Comparison of ENCODE assay signal across 12 cellular contexts in the genomic region with DNA sequence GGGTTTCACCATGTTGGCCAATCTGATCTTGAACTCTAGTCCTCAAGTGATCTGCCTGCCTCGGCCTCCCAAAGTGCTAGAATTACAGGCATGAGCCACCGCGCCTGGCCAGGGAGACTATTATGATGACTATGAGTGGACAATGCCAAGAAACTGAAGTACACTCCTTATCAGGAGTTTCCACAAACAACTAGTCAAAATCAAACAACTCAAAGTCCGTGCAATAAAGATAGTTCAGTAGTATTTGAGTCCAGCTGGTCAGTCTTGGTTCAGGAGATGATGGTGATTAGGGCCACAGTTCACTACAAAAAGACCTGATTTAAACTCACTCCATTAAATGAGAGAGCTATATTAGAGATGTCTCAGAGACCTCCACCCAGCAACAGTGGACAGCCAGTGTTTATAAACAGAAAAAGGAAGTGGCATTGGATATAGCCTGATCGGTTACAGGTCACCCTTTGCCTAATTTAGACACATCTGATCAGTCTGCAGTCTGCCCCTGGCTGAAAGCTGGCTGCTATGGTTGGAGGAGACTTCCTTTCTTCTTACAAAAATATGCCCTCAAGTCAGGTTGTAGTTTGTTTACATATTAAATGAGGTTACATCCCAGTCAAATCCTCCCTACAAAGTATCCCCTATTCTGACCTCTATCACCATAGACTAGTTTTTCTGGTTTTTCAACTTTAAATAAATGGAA. TPM values are rescaled to one million over a fixed set of nuclear protein-coding genes. Genes with fewer than 3 reads are reported as not detected.
DNase-seq lines count a peak whose midpoint lies in the region; ATAC-seq, FAIRE-seq and TF ChIP-seq lines count a peak whose summit lies in the region.
"Had no signal": no experiment of that assay in that cellular context is flagged by ENCODE, and none has a peak within 500 bp of the region (broad histone marks: within the 10 kb centered on the region; RNA-seq: fewer than 3 reads in every experiment).

No MANE protein-coding gene starts in this region.

- H3K4me1 ChIP-seq in K562 (replicated peaks in 1 of 2; ENCODE audit: control insufficient read depth in 2 of 2, insufficient read depth in 2 of 2, low read length in 2 of 2) (peaks cover 17 to 33% of the 10 kb centered on the region in 2 experiments), tibial artery (peaks cover 0 to 4% (median under 1%) of the 10 kb centered on the region in 4 donors)
- H3K4me1 ChIP-seq: breast epithelium had no signal

- WGBS in K562 (ENCODE audit: insufficient coverage, low coverage, missing lambda C conversion rate), result 16% methylated on average over 5 of the region's 5 CpGs

- peak overlapping the region; percentile 53 for H3K27ac Mint-ChIP-seq in activated CD8-positive, alpha-beta T cell treated with anti-CD3 and anti-CD28 coated beads, Interleukin-2, amount 10 ng/mL, durations not matched to agents 7 days and 5 days
- H3K27ac Mint-ChIP-seq in activated CD8-positive, alpha-beta T cell treated with anti-CD3 and anti-CD28 coated beads for 36 hours, result no peak overlapping the region
- peak overlapping the region; percentile 25 for H3K27ac Mint-ChIP-seq in stimulated activated naive B cell treated with anti-CD40 and anti-IgM and Interleukin-4, amounts not matched to agents 10 μg/mL and 1 μg/mL and 100 μg/mL, for 72 hours

- CTCF ChIA-PET in activated CD8-positive, alpha-beta T cell treated with anti-CD3 and anti-CD28 coated beads, Interleukin-2, amount 10 ng/mL, durations not matched to agents 7 days and 5 days (lab: Charles Lee), result interaction anchor here (0.9 to 1.0 kb wide), 2 partner anchors 18 to 123 kb away, joined by 3 read pairs; no protein-coding TSS in a partner anchor
- CTCF ChIA-PET in activated CD8-positive, alpha-beta T cell treated with anti-CD3 and anti-CD28 coated beads for 36 hours (lab: Charles Lee), result interaction anchor here (1.2 to 1.9 kb wide), 2 partner anchors 10 to 12 kb away, joined by 3 to 5 read pairs; no protein-coding TSS in a partner anchor
- CTCF ChIA-PET in K562 (lab: Yijun Ruan, JAX; ENCODE audit: low intra/inter-chr PET ratio), result no interaction called here

- no peak overlapping the region for H3K4me3 Mint-ChIP-seq in activated CD8-positive, alpha-beta T cell treated with anti-CD3 and anti-CD28 coated beads, Interleukin-2, amount 10 ng/mL, durations not matched to agents 7 days and 5 days
- no peak overlapping the region for H3K4me3 Mint-ChIP-seq in activated CD8-positive, alpha-beta T cell treated with anti-CD3 and anti-CD28 coated beads for 36 hours
- no peak overlapping the region for H3K4me3 Mint-ChIP-seq in stimulated activated naive B cell treated with anti-CD40 and anti-IgM and Interleukin-4, amounts not matched to agents 10 μg/mL and 1 μg/mL and 100 μg/mL, for 72 hours

- peaks cover 49% of the 10 kb centered on the region for H3K36me3 Mint-ChIP-seq in activated CD8-positive, alpha-beta T cell treated with anti-CD3 and anti-CD28 coated beads, Interleukin-2, amount 10 ng/mL, durations not matched to agents 7 days and 5 days (ENCODE audit: low read depth)
- H3K36me3 Mint-ChIP-seq in activated CD8-positive, alpha-beta T cell treated with anti-CD3 and anti-CD28 coated beads for 36 hours (ENCODE audit: low read depth), result peaks cover 25% of the 10 kb centered on the region
- H3K36me3 Mint-ChIP-seq in stimulated activated naive B cell treated with anti-CD40 and anti-IgM and Interleukin-4, amounts not matched to agents 10 μg/mL and 1 μg/mL and 100 μg/mL, for 72 hours, result no peaks in the 10 kb centered on the region

- no peak overlapping the region for H2AFZ ChIP-seq in K562 (ENCODE audit: low read depth, low read length)

- TF ChIP-seq POLR2A in NB4 (IDR thresholded peaks at IDR 0.05; ENCODE audit: extremely low read depth, insufficient read length), result no peak
- TF ChIP-seq POLR2A in K562 (conservative IDR thresholded peaks at IDR 0.05), result no peak

- no peaks in the 10 kb centered on the region for H3K36me3 ChIP-seq in K562 (ENCODE audit: control insufficient read depth, insufficient read depth, low read length)
- H3K36me3 ChIP-seq in tibial artery, result no peaks in the 10 kb centered on the region
- H3K36me3 ChIP-seq: breast epithelium had no signal

- H3K9me1 ChIP-seq in K562 (ENCODE audit: control insufficient read depth, insufficient read depth, low read length), result no peaks in the 10 kb centered on the region

- no peaks in the 10 kb centered on the region for H3K79me2 ChIP-seq in K562 (ENCODE audit: control insufficient read depth, insufficient read depth, low read length)

- no peak for TF ChIP-seq CTCF in activated CD8-positive, alpha-beta T cell treated with anti-CD3 and anti-CD28 coated beads for 36 hours (IDR thresholded peaks at IDR 0.05)
- no peak for TF ChIP-seq CTCF in NB4 (IDR thresholded peaks at IDR 0.05; ENCODE audit: low read depth, low read length)
- TF ChIP-seq CTCF in K562 (IDR thresholded peaks at IDR 0.05 in 2 of 3, conservative IDR thresholded peaks at IDR 0.05 in 1 of 3; ENCODE audit: insufficient read depth in 2 of 3, low read depth in 1 of 3, low read length in 3 of 3), result no peak
- no peak for TF ChIP-seq CTCF in tibial artery (IDR thresholded peaks at IDR 0.05)
- TF ChIP-seq CTCF in coronary artery (IDR thresholded peaks at IDR 0.05), result no peak

- H3K4me3 ChIP-seq in NB4 (ENCODE audit: low read depth, low read length) (no peak overlapping the region), K562 (no peak overlapping the region), tibial artery (no peak overlapping the region), coronary artery (no peak overlapping the region)
- H3K4me3 ChIP-seq: breast epithelium had no signal

- H3K27me3 ChIP-seq in K562 (ENCODE audit: control insufficient read depth in 2 of 2, insufficient read depth in 2 of 2, low read length in 2 of 2) (no peaks in the 10 kb centered on the region), tibial artery (peaks cover 0 to 10% of the 10 kb centered on the region in 2 donors)
- H3K27me3 ChIP-seq: breast epithelium had no signal

- no peaks in the 10 kb centered on the region for H3K27me3 Mint-ChIP-seq in activated CD8-positive, alpha-beta T cell treated with anti-CD3 and anti-CD28 coated beads, Interleukin-2, amount 10 ng/mL, durations not matched to agents 7 days and 5 days (ENCODE audit: low read depth)
- H3K27me3 Mint-ChIP-seq in activated CD8-positive, alpha-beta T cell treated with anti-CD3 and anti-CD28 coated beads for 36 hours, result no peaks in the 10 kb centered on the region
- peaks cover 0 to 4% of the 10 kb centered on the region in 2 donors for H3K27me3 Mint-ChIP-seq in stimulated activated naive B cell treated with anti-CD40 and anti-IgM and Interleukin-4, amounts not matched to agents 10 μg/mL and 1 μg/mL and 100 μg/mL, for 72 hours

- no peaks in the 10 kb centered on the region for H3K9me3 ChIP-seq in K562 (replicated peaks; ENCODE audit: control insufficient read depth, insufficient read depth, low read depth, low read length)
- H3K9me3 ChIP-seq in tibial artery, result no peaks in the 10 kb centered on the region
- H3K9me3 ChIP-seq: breast epithelium had no signal

- TF ChIP-seq EP300 in K562 (IDR thresholded peaks at IDR 0.05; ENCODE audit: low read length), result no peak

- no peak for FAIRE-seq in K562 (lab: Jason Lieb, UNC)

- in situ Hi-C loops in K562 (cut with MboI), result no loop called here

- POLR2A ChIA-PET in activated CD8-positive, alpha-beta T cell treated with anti-CD3 and anti-CD28 coated beads, Interleukin-2, amount 10 ng/mL, durations not matched to agents 7 days and 5 days (lab: Charles Lee), result interaction anchor here (1.1 kb wide), 2 partner anchors 17 to 21 kb away, joined by 4 read pairs; partner anchors contain the start of genes CD3D and CD3E
- POLR2A ChIA-PET in activated CD8-positive, alpha-beta T cell treated with anti-CD3 and anti-CD28 coated beads for 36 hours (lab: Charles Lee), result no interaction called here
- POLR2A ChIA-PET in K562 (lab: Yijun Ruan, JAX), result interaction anchor here (0.6 kb wide), 1 partner anchor 238 kb away, joined by 3 read pairs; no protein-coding TSS in a partner anchor

- peaks cover 52% of the 10 kb centered on the region for H3K4me1 Mint-ChIP-seq in activated CD8-positive, alpha-beta T cell treated with anti-CD3 and anti-CD28 coated beads, Interleukin-2, amount 10 ng/mL, durations not matched to agents 7 days and 5 days (ENCODE audit: low read depth)
- peaks cover 60% of the 10 kb centered on the region for H3K4me1 Mint-ChIP-seq in activated CD8-positive, alpha-beta T cell treated with anti-CD3 and anti-CD28 coated beads for 36 hours (ENCODE audit: low read depth)
- peaks cover 29 to 50% of the 10 kb centered on the region in 2 donors for H3K4me1 Mint-ChIP-seq in stimulated activated naive B cell treated with anti-CD40 and anti-IgM and Interleukin-4, amounts not matched to agents 10 μg/mL and 1 μg/mL and 100 μg/mL, for 72 hours

- DNase-seq in activated CD8-positive, alpha-beta T cell treated with anti-CD3 and anti-CD28 coated beads, Interleukin-2, amount 10 ng/mL, durations not matched to agents 7 days and 5 days, result no peak
- DNase-seq in activated CD8-positive, alpha-beta T cell treated with anti-CD3 and anti-CD28 coated beads for 36 hours, result no peak
- DNase-seq in NB4 (ENCODE audit: low read depth) (peak; percentile 78), K562 (ENCODE audit: extremely low read depth in 1 of 4, low spot score in 3 of 4) (no peak), tibial artery (no peak), SW480 (ENCODE audit: low spot score) (no peak), coronary artery (ENCODE audit: low spot score) (no peak)
- DNase-seq in stimulated activated naive B cell treated with anti-CD40 and anti-IgM and Interleukin-4, amounts not matched to agents 10 μg/mL and 1 μg/mL and 100 μg/mL, for 72 hours, result no peak
- DNase-seq: NCI-H524 treated with DMSO at 0.1 percent for 48 hours; stimulated activated CD4-positive, alpha-beta T cell treated with anti-CD3 and anti-CD28 coated beads, Interleukin-15, amount 100 ng/mL, for 24 hours had no signal

- H3K4me2 ChIP-seq in K562 (ENCODE audit: insufficient read depth, low read length), result no peak overlapping the region

- no peak for TF ChIP-seq RAD21 in K562 (CRISPR knock-in tag; conservative IDR thresholded peaks at IDR 0.05 in 1 of 2, IDR thresholded peaks at IDR 0.05 in 1 of 2)

- ATAC-seq in activated CD8-positive, alpha-beta T cell treated with anti-CD3 and anti-CD28 coated beads, Interleukin-2, amount 10 ng/mL, durations not matched to agents 7 days and 5 days, result no peak
- ATAC-seq in activated CD8-positive, alpha-beta T cell treated with anti-CD3 and anti-CD28 coated beads for 36 hours, result no peak
- no peak for ATAC-seq in K562
- ATAC-seq in stimulated activated naive B cell treated with anti-CD40 and anti-IgM and Interleukin-4, amounts not matched to agents 10 μg/mL and 1 μg/mL and 100 μg/mL, for 72 hours (replicated peaks), result peak; percentile 69 to 79

- H4K20me1 ChIP-seq in K562 (replicated peaks; ENCODE audit: control insufficient read depth, insufficient read depth, low read length), result no peaks in the 10 kb centered on the region

- no peak overlapping the region for H3K9ac ChIP-seq in K562 (ENCODE audit: insufficient read depth in 1 of 2, low read depth in 2 of 2, low read length in 2 of 2)

- no TSS peak for BruUV-seq in K562 (replicated peaks; lab: Mats Ljungman, UMichigan)

- intact Hi-C loops in activated CD8-positive, alpha-beta T cell treated with anti-CD3 and anti-CD28 coated beads for 36 hours (cut with micrococcal nuclease), result no loop called here
- intact Hi-C loops in K562 (cut with micrococcal nuclease), result no loop called here
- intact Hi-C loops in tibial artery (cut with DNase I; ENCODE audit: low total_unique reads), result no loop called here

- H3K9me3 Mint-ChIP-seq in activated CD8-positive, alpha-beta T cell treated with anti-CD3 and anti-CD28 coated beads, Interleukin-2, amount 10 ng/mL, durations not matched to agents 7 days and 5 days (ENCODE audit: insufficient read depth), result no peaks in the 10 kb centered on the region
- H3K9me3 Mint-ChIP-seq in activated CD8-positive, alpha-beta T cell treated with anti-CD3 and anti-CD28 coated beads for 36 hours, result peaks cover 3% of the 10 kb centered on the region
- peaks cover 0 to 1% of the 10 kb centered on the region in 2 donors for H3K9me3 Mint-ChIP-seq in stimulated activated naive B cell treated with anti-CD40 and anti-IgM and Interleukin-4, amounts not matched to agents 10 μg/mL and 1 μg/mL and 100 μg/mL, for 72 hours

- H3K27ac ChIP-seq in K562 (ENCODE audit: extremely low read depth, low read depth, low read length) (no peak overlapping the region), tibial artery (no peak overlapping the region), coronary artery (no peak overlapping the region)
- H3K27ac ChIP-seq: breast epithelium had no signal

RNA-seq across cellular contexts. Expression of gene CD3E, which starts 17.0 kb away (rescaled TPM):
- total RNA-seq in activated CD8-positive, alpha-beta T cell treated with anti-CD3 and anti-CD28 coated beads, Interleukin-2, amount 10 ng/mL, durations not matched to agents 7 days and 5 days, result 100 to 1,000 TPM; 515 to 530 TPM
- total RNA-seq in activated CD8-positive, alpha-beta T cell treated with anti-CD3 and anti-CD28 coated beads for 36 hours, result 100 to 1,000 TPM; 372 to 387 TPM
- total RNA-seq in K562 (2011; cell fraction: chromatin; rRNA removed; ENCODE audit: low replicate concordance), result 0.25 TPM in 1 of 2 replicates, not detected in the other
- total RNA-seq in K562 (2011; cell fraction: nucleolus; rRNA removed), result 0.17 TPM in 1 of 2 replicates, not detected in the other
- not detected in 2 replicates for total RNA-seq in K562 (2011; cell fraction: nucleoplasm; rRNA removed)
- total RNA-seq in K562 (2014; rRNA removed), result not detected in 2 replicates
- total RNA-seq in K562 (2014; rRNA removed; fragmentation: Illumina TruSeq; extraction: Trizol), result not detected in 2 replicates
- 0.11 TPM in 1 of 2 replicates, not detected in the other for total RNA-seq in K562 (2015; rRNA removed; fragmentation: Illumina TruSeq; extraction: Trizol)
- total RNA-seq in K562 (2021), result 0.62 and 1.1 TPM in 2 replicates
- 0.07 and 0.11 TPM in 2 replicates for polyA plus RNA-seq in K562 (2011; rRNA removed)
- polyA plus RNA-seq in K562 (2011; cell fraction: cytosol; rRNA removed), result 0.12 and 0.21 TPM in 2 replicates
- 0.10 TPM in 1 of 2 replicates, not detected in the other for polyA plus RNA-seq in K562 (2011; cell fraction: nucleus; rRNA removed)
- 0.35 and 1.8 TPM in 2 replicates for polyA plus RNA-seq in K562 (2012)
- polyA plus RNA-seq in K562 (2014; fragmentation: Illumina TruSeq; extraction: Trizol), result 0.25 and 0.36 TPM in 2 replicates
- polyA plus RNA-seq in K562 (2014; fragmentation: Nextera tagmentation; extraction: Ambion mirVana), result not detected
- polyA plus RNA-seq in K562 (2014; rRNA removed), result 0.13 TPM in 1 of 2 replicates, not detected in the other
- 0.14 TPM in 1 of 2 replicates, not detected in the other for polyA minus RNA-seq in K562 (2011; rRNA and poly(A)+ RNA removed)
- polyA minus RNA-seq in K562 (2011; cell fraction: cytosol; rRNA and poly(A)+ RNA removed), result not detected in 2 replicates
- polyA minus RNA-seq in K562 (2011; cell fraction: nucleus; rRNA and poly(A)+ RNA removed), result not detected in 2 replicates
- total RNA-seq: myocyte had no signal

RNA-seq across cellular contexts. Expression of gene CD3D, which starts 21.0 kb away (rescaled TPM):
- total RNA-seq in activated CD8-positive, alpha-beta T cell treated with anti-CD3 and anti-CD28 coated beads, Interleukin-2, amount 10 ng/mL, durations not matched to agents 7 days and 5 days, result 100 to 1,000 TPM; 541 to 588 TPM
- total RNA-seq in activated CD8-positive, alpha-beta T cell treated with anti-CD3 and anti-CD28 coated beads for 36 hours, result 100 to 1,000 TPM; 316 to 325 TPM
- total RNA-seq in K562 (2011; cell fraction: chromatin; rRNA removed; ENCODE audit: low replicate concordance), result 24.0 and 41.4 TPM in 2 replicates
- 83.6 and 106 TPM in 2 replicates for total RNA-seq in K562 (2011; cell fraction: nucleolus; rRNA removed)
- 52.0 and 68.0 TPM in 2 replicates for total RNA-seq in K562 (2011; cell fraction: nucleoplasm; rRNA removed)
- 40.7 and 42.4 TPM in 2 replicates for total RNA-seq in K562 (2014; rRNA removed)
- total RNA-seq in K562 (2014; rRNA removed; fragmentation: Illumina TruSeq; extraction: Trizol), result 52.4 and 54.8 TPM in 2 replicates
- 35.6 and 41.7 TPM in 2 replicates for total RNA-seq in K562 (2015; rRNA removed; fragmentation: Illumina TruSeq; extraction: Trizol)
- 34.9 and 36.2 TPM in 2 replicates for total RNA-seq in K562 (2021)
- polyA plus RNA-seq in K562 (2011; rRNA removed), result 238 and 241 TPM in 2 replicates
- 162 and 272 TPM in 2 replicates for polyA plus RNA-seq in K562 (2011; cell fraction: cytosol; rRNA removed)
- 58.9 and 86.8 TPM in 2 replicates for polyA plus RNA-seq in K562 (2011; cell fraction: nucleus; rRNA removed)
- polyA plus RNA-seq in K562 (2012), result 54.3 and 176 TPM in 2 replicates
- 67.1 and 75.5 TPM in 2 replicates for polyA plus RNA-seq in K562 (2014; fragmentation: Illumina TruSeq; extraction: Trizol)
- polyA plus RNA-seq in K562 (2014; fragmentation: Nextera tagmentation; extraction: Ambion mirVana), result 100 to 1,000 TPM; 139 to 145 TPM
- 69.6 and 76.7 TPM in 2 replicates for polyA plus RNA-seq in K562 (2014; rRNA removed)
- 107 and 117 TPM in 2 replicates for polyA minus RNA-seq in K562 (2011; rRNA and poly(A)+ RNA removed)
- polyA minus RNA-seq in K562 (2011; cell fraction: cytosol; rRNA and poly(A)+ RNA removed), result 29.9 and 30.2 TPM in 2 replicates
- 9.8 and 24.3 TPM in 2 replicates for polyA minus RNA-seq in K562 (2011; cell fraction: nucleus; rRNA and poly(A)+ RNA removed)
- total RNA-seq: myocyte had no signal

RNA-seq across cellular contexts. Expression of gene CD3G, which starts 22.6 kb away (rescaled TPM):
- total RNA-seq in activated CD8-positive, alpha-beta T cell treated with anti-CD3 and anti-CD28 coated beads, Interleukin-2, amount 10 ng/mL, durations not matched to agents 7 days and 5 days, result 100 to 1,000 TPM; 227 to 232 TPM
- total RNA-seq in activated CD8-positive, alpha-beta T cell treated with anti-CD3 and anti-CD28 coated beads for 36 hours, result 100 to 1,000 TPM; 116 to 118 TPM
- 1.1 and 1.3 TPM in 2 replicates for total RNA-seq in K562 (2011; cell fraction: chromatin; rRNA removed; ENCODE audit: low replicate concordance)
- 0.53 and 0.67 TPM in 2 replicates for total RNA-seq in K562 (2011; cell fraction: nucleolus; rRNA removed)
- total RNA-seq in K562 (2011; cell fraction: nucleoplasm; rRNA removed), result 0.51 and 1.1 TPM in 2 replicates
- total RNA-seq in K562 (2014; rRNA removed) (0.36 and 0.37 TPM in 2 replicates), K562 (2014; rRNA removed; fragmentation: Illumina TruSeq; extraction: Trizol) (0.19 and 0.47 TPM in 2 replicates), K562 (2015; rRNA removed; fragmentation: Illumina TruSeq; extraction: Trizol) (0.47 and 0.49 TPM in 2 replicates), K562 (2021) (0.55 and 0.60 TPM in 2 replicates)
- polyA plus RNA-seq in K562 (2011; rRNA removed) (1.6 and 1.7 TPM in 2 replicates), K562 (2014; fragmentation: Illumina TruSeq; extraction: Trizol) (0.30 and 0.79 TPM in 2 replicates), K562 (2014; fragmentation: Nextera tagmentation; extraction: Ambion mirVana) (under 1 TPM; 0.60 to 0.83 TPM), K562 (2014; rRNA removed) (0.24 and 0.33 TPM in 2 replicates)
- 0.78 and 1.0 TPM in 2 replicates for polyA plus RNA-seq in K562 (2011; cell fraction: cytosol; rRNA removed)
- polyA plus RNA-seq in K562 (2011; cell fraction: nucleus; rRNA removed), result 0.34 and 0.82 TPM in 2 replicates
- polyA plus RNA-seq in K562 (2012), result 0.47 and 1.6 TPM in 2 replicates
- polyA minus RNA-seq in K562 (2011; rRNA and poly(A)+ RNA removed), result 2.8 and 23.2 TPM in 2 replicates
- 1.2 TPM in 2 replicates for polyA minus RNA-seq in K562 (2011; cell fraction: cytosol; rRNA and poly(A)+ RNA removed)
- polyA minus RNA-seq in K562 (2011; cell fraction: nucleus; rRNA and poly(A)+ RNA removed), result 0.13 and 0.78 TPM in 2 replicates
- total RNA-seq: myocyte had no signal

RNA-seq across cellular contexts. Expression of gene UBE4A, which starts 37.9 kb away (rescaled TPM):
- 10 to 100 TPM; 38.5 to 39.8 TPM for total RNA-seq in activated CD8-positive, alpha-beta T cell treated with anti-CD3 and anti-CD28 coated beads, Interleukin-2, amount 10 ng/mL, durations not matched to agents 7 days and 5 days
- total RNA-seq in activated CD8-positive, alpha-beta T cell treated with anti-CD3 and anti-CD28 coated beads for 36 hours, result 10 to 100 TPM; 40.2 to 40.5 TPM
- total RNA-seq in K562 (2011; cell fraction: chromatin; rRNA removed; ENCODE audit: low replicate concordance), result 31.9 and 53.7 TPM in 2 replicates
- total RNA-seq in K562 (2011; cell fraction: nucleolus; rRNA removed), result 23.5 and 25.8 TPM in 2 replicates
- 45.1 and 82.0 TPM in 2 replicates for total RNA-seq in K562 (2011; cell fraction: nucleoplasm; rRNA removed)
- total RNA-seq in K562 (2014; rRNA removed), result 26.8 and 32.4 TPM in 2 replicates
- total RNA-seq in K562 (2014; rRNA removed; fragmentation: Illumina TruSeq; extraction: Trizol), result 44.8 and 50.6 TPM in 2 replicates
- total RNA-seq in K562 (2015; rRNA removed; fragmentation: Illumina TruSeq; extraction: Trizol), result 41.8 and 45.2 TPM in 2 replicates
- total RNA-seq in K562 (2021), result 33.6 and 37.0 TPM in 2 replicates
- polyA plus RNA-seq in K562 (2011; rRNA removed), result 22.9 and 23.9 TPM in 2 replicates
- polyA plus RNA-seq in K562 (2011; cell fraction: cytosol; rRNA removed), result 12.4 and 17.6 TPM in 2 replicates
- polyA plus RNA-seq in K562 (2011; cell fraction: nucleus; rRNA removed), result 54.3 and 63.0 TPM in 2 replicates
- polyA plus RNA-seq in K562 (2012), result 19.3 and 19.9 TPM in 2 replicates
- 29.2 and 32.8 TPM in 2 replicates for polyA plus RNA-seq in K562 (2014; fragmentation: Illumina TruSeq; extraction: Trizol)
- polyA plus RNA-seq in K562 (2014; fragmentation: Nextera tagmentation; extraction: Ambion mirVana), result 10 to 100 TPM; 13.5 to 17.1 TPM
- 17.8 and 18.0 TPM in 2 replicates for polyA plus RNA-seq in K562 (2014; rRNA removed)
- 47.1 and 48.0 TPM in 2 replicates for polyA minus RNA-seq in K562 (2011; rRNA and poly(A)+ RNA removed)
- 28.5 and 37.0 TPM in 2 replicates for polyA minus RNA-seq in K562 (2011; cell fraction: cytosol; rRNA and poly(A)+ RNA removed)
- polyA minus RNA-seq in K562 (2011; cell fraction: nucleus; rRNA and poly(A)+ RNA removed), result 12.4 and 25.8 TPM in 2 replicates

RNA-seq across cellular contexts. Expression of gene MPZL2, which starts 57.4 kb away (rescaled TPM):
- 10 to 100 TPM; 11.7 to 12.2 TPM for total RNA-seq in activated CD8-positive, alpha-beta T cell treated with anti-CD3 and anti-CD28 coated beads, Interleukin-2, amount 10 ng/mL, durations not matched to agents 7 days and 5 days
- 10 to 100 TPM; 26.2 to 31.0 TPM for total RNA-seq in activated CD8-positive, alpha-beta T cell treated with anti-CD3 and anti-CD28 coated beads for 36 hours
- total RNA-seq in K562 (2011; cell fraction: chromatin; rRNA removed; ENCODE audit: low replicate concordance), result not detected in 2 replicates
- not detected in 2 replicates for total RNA-seq in K562 (2011; cell fraction: nucleolus; rRNA removed)
- total RNA-seq in K562 (2011; cell fraction: nucleoplasm; rRNA removed), result not detected in 2 replicates
- total RNA-seq in K562 (2014; rRNA removed) (0.08 TPM in 1 of 2 replicates, not detected in the other), K562 (2014; rRNA removed; fragmentation: Illumina TruSeq; extraction: Trizol) (0.16 TPM in 1 of 2 replicates, not detected in the other), K562 (2015; rRNA removed; fragmentation: Illumina TruSeq; extraction: Trizol) (0.18 and 0.19 TPM in 2 replicates), K562 (2021) (0.09 and 0.29 TPM in 2 replicates)
- polyA plus RNA-seq in K562 (2011; rRNA removed) (0.17 and 0.38 TPM in 2 replicates), K562 (2014; fragmentation: Illumina TruSeq; extraction: Trizol) (0.27 and 0.32 TPM in 2 replicates), K562 (2014; fragmentation: Nextera tagmentation; extraction: Ambion mirVana) (under 1 TPM; 0.14 to 0.28 TPM), K562 (2014; rRNA removed) (0.16 and 0.21 TPM in 2 replicates)
- 0.07 and 0.38 TPM in 2 replicates for polyA plus RNA-seq in K562 (2011; cell fraction: cytosol; rRNA removed)
- 0.50 and 0.69 TPM in 2 replicates for polyA plus RNA-seq in K562 (2011; cell fraction: nucleus; rRNA removed)
- 0.23 and 0.28 TPM in 2 replicates for polyA plus RNA-seq in K562 (2012)
- polyA minus RNA-seq in K562 (2011; rRNA and poly(A)+ RNA removed), result 0.07 and 0.60 TPM in 2 replicates
- not detected in 2 replicates for polyA minus RNA-seq in K562 (2011; cell fraction: cytosol; rRNA and poly(A)+ RNA removed)
- 0.56 TPM in 1 of 2 replicates, not detected in the other for polyA minus RNA-seq in K562 (2011; cell fraction: nucleus; rRNA and poly(A)+ RNA removed)
- total RNA-seq: myocyte had no signal

Comparison
In these comparisons a context has a peak if more than half of its experiments do, and no peak if none do; other contexts are left out.
1. ATAC-seq: peak in stimulated activated naive B cell treated with anti-CD40 and anti-IgM and Interleukin-4, amounts not matched to agents 10 μg/mL and 1 μg/mL and 100 μg/mL, for 72 hours (2 of 2); none in activated CD8-positive, alpha-beta T cell treated with anti-CD3 and anti-CD28 coated beads, Interleukin-2, amount 10 ng/mL, durations not matched to agents 7 days and 5 days (single experiment), activated CD8-positive, alpha-beta T cell treated with anti-CD3 and anti-CD28 coated beads for 36 hours (single experiment) and K562 (single experiment).
2. RNA of gene CD3E, which starts 17.0 kb away (total RNA-seq): 515 to 530 TPM in activated CD8-positive, alpha-beta T cell treated with anti-CD3 and anti-CD28 coated beads, Interleukin-2, amount 10 ng/mL, durations not matched to agents 7 days and 5 days and 372 to 387 TPM in activated CD8-positive, alpha-beta T cell treated with anti-CD3 and anti-CD28 coated beads for 36 hours; 0.11 to 1.1 TPM in K562; every median in the first group is over 100 times any median in the second.
3. RNA of gene CD3G, which starts 22.6 kb away (total RNA-seq): 227 to 232 TPM in activated CD8-positive, alpha-beta T cell treated with anti-CD3 and anti-CD28 coated beads, Interleukin-2, amount 10 ng/mL, durations not matched to agents 7 days and 5 days and 116 to 118 TPM in activated CD8-positive, alpha-beta T cell treated with anti-CD3 and anti-CD28 coated beads for 36 hours; 0.19 to 1.3 TPM in K562; every median in the first group is over 10 times any median in the second.